ENCODE assay signal across 19 cellular contexts in the genomic region with DNA sequence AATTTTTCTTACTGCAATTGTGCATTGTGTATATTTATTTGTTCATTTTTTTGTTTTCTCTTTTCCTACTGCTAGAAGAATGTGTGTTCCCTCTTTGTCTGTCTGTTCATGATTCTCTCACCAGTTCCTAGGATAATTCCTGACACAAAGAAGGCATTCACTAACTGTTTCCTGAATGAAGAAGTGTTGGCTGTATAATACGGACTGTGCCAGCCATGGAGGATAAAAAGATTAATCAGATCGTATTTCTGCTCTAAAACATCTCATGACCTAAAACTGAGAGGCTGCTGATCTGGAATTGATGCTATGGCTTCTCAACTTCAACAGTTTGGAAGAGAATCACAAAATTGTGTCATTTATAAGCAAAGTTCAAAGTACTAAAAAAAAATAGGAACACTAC.
DNase-seq lines count a peak whose midpoint lies in the region; ATAC-seq and TF ChIP-seq lines count a peak whose summit lies in the region.
"Had no signal": no experiment of that assay in that cellular context is flagged by ENCODE, and none has a peak within 500 bp of the region (broad histone marks: within the 10 kb centered on the region; RNA-seq: fewer than 3 reads in every experiment).

No MANE protein-coding gene starts in this region.

- no peak overlapping the region for H3K4me3 Mint-ChIP-seq in activated naive CD8-positive, alpha-beta T cell treated with anti-CD3 and anti-CD28 coated beads, Interleukin-2, amount 50 U/mL, for 24 hours
- H3K4me3 Mint-ChIP-seq in glutamatergic neuron (ENCODE audit: unreplicated experiment): no peak overlapping the region
- H3K4me3 Mint-ChIP-seq: B cell; CD4-positive, CD25-positive, alpha-beta regulatory T cell; CD8-positive, alpha-beta T cell had no signal

- no peak for ATAC-seq in activated naive CD8-positive, alpha-beta T cell treated with anti-CD3 and anti-CD28 coated beads, Interleukin-2, amount 50 U/mL, for 24 hours
- no peak for ATAC-seq in GM21717 (IDR thresholded peaks at IDR 0.05; ENCODE audit: unreplicated experiment)
- ATAC-seq: CD8-positive, alpha-beta T cell; GM12878 had no signal

- H3K36me3 Mint-ChIP-seq in activated naive CD8-positive, alpha-beta T cell treated with anti-CD3 and anti-CD28 coated beads, Interleukin-2, amount 50 U/mL, for 24 hours (ENCODE audit: low read depth): no peaks in the 10 kb centered on the region
- H3K36me3 Mint-ChIP-seq in glutamatergic neuron (ENCODE audit: unreplicated experiment): peaks cover 3% of the 10 kb centered on the region
- H3K36me3 Mint-ChIP-seq: CD4-positive, CD25-positive, alpha-beta regulatory T cell; CD8-positive, alpha-beta T cell had no signal

- H3K27ac Mint-ChIP-seq in activated naive CD8-positive, alpha-beta T cell treated with anti-CD3 and anti-CD28 coated beads, Interleukin-2, amount 50 U/mL, for 24 hours: no peak overlapping the region
- no peak overlapping the region for H3K27ac Mint-ChIP-seq in glutamatergic neuron (ENCODE audit: unreplicated experiment)
- H3K27ac Mint-ChIP-seq: B cell; CD4-positive, CD25-positive, alpha-beta regulatory T cell; CD8-positive, alpha-beta T cell had no signal

- H3K9me3 Mint-ChIP-seq in activated naive CD8-positive, alpha-beta T cell treated with anti-CD3 and anti-CD28 coated beads, Interleukin-2, amount 50 U/mL, for 24 hours: peaks cover 12% of the 10 kb centered on the region
- H3K9me3 Mint-ChIP-seq in glutamatergic neuron (ENCODE audit: unreplicated experiment): peaks cover 2% of the 10 kb centered on the region
- H3K9me3 Mint-ChIP-seq: CD8-positive, alpha-beta T cell had no signal

- no peaks in the 10 kb centered on the region for H3K27me3 Mint-ChIP-seq in activated naive CD8-positive, alpha-beta T cell treated with anti-CD3 and anti-CD28 coated beads, Interleukin-2, amount 50 U/mL, for 24 hours
- peaks cover 4% of the 10 kb centered on the region for H3K27me3 Mint-ChIP-seq in glutamatergic neuron (ENCODE audit: unreplicated experiment)
- H3K27me3 Mint-ChIP-seq: B cell; CD4-positive, CD25-positive, alpha-beta regulatory T cell had no signal

- DNase-seq in COLO829 (ENCODE audit: low spot score) (peak; percentile 68), epidermal melanocyte (ENCODE audit: insufficient read length, low spot score) (peak; percentile 43), medulla oblongata (ENCODE audit: extremely low spot score) (peak; percentile 17), pons (ENCODE audit: low spot score) (peak; percentile 42), glutamatergic neuron (no peak)
- no peak for DNase-seq in activated naive CD8-positive, alpha-beta T cell treated with anti-CD3 and anti-CD28 coated beads, Interleukin-2, amount 50 U/mL, for 24 hours
- no peak for DNase-seq in stimulated activated CD4-positive, alpha-beta T cell treated with anti-CD3 and anti-CD28 coated beads, Interleukin-4, amount 100 ng/mL, for 1 hour
- DNase-seq: CD4-positive, CD25-positive, alpha-beta regulatory T cell; CD8-positive, alpha-beta T cell; DMS 273 treated with DMSO at 0.1 percent for 48 hours; DMS79; EL; GDM1; GM23248; H7; HCEC 1CT had no signal

- no peaks in the 10 kb centered on the region for H3K4me1 Mint-ChIP-seq in activated naive CD8-positive, alpha-beta T cell treated with anti-CD3 and anti-CD28 coated beads, Interleukin-2, amount 50 U/mL, for 24 hours
- no peaks in the 10 kb centered on the region for H3K4me1 Mint-ChIP-seq in glutamatergic neuron (ENCODE audit: low read depth, unreplicated experiment)
- H3K4me1 Mint-ChIP-seq: B cell; CD4-positive, CD25-positive, alpha-beta regulatory T cell had no signal

- no peak for TF ChIP-seq CTCF in glutamatergic neuron (IDR thresholded peaks at IDR 0.05; ENCODE audit: partially characterized antibody, unreplicated experiment)

Comparison
In these comparisons a context has a peak if more than half of its experiments do, and no peak if none do; other contexts are left out.
1. DNase-seq: peak in COLO829 (single experiment), epidermal melanocyte (single experiment), medulla oblongata (single experiment) and pons (single experiment); none in activated naive CD8-positive, alpha-beta T cell treated with anti-CD3 and anti-CD28 coated beads, Interleukin-2, amount 50 U/mL, for 24 hours (single experiment), glutamatergic neuron (single experiment) and stimulated activated CD4-positive, alpha-beta T cell treated with anti-CD3 and anti-CD28 coated beads, Interleukin-4, amount 100 ng/mL, for 1 hour (single experiment).